In genomic region chr2:79876430-79876829, GRCh38 we compare ENCODE assay signal across 12 cellular contexts.
DNase-seq lines count a peak whose midpoint lies in the region; ATAC-seq, FAIRE-seq and TF ChIP-seq lines count a peak whose summit lies in the region.
"Had no signal": no experiment of that assay in that cellular context is flagged by ENCODE, and none has a peak within 500 bp of the region (broad histone marks: within the 10 kb centered on the region; RNA-seq: fewer than 3 reads in every experiment).

No MANE protein-coding gene starts in this region.

- DNase-seq in AG08396 (ENCODE audit: low spot score) (peak; percentile 26), Panc1 (ENCODE audit: low read depth, low spot score) (no peak), hippocampal formation (lab: John Stamatoyannopoulos, UW) (peak; percentile 16 to 18), GM12892 (ENCODE audit: insufficient read length) (no peak), vagina (ENCODE audit: extremely low spot score in 2 of 2) (no peak), CD14-positive monocyte (ENCODE audit: low spot score) (no peak)
- DNase-seq in effector CD8-positive, alpha-beta T cell (lab: John Stamatoyannopoulos, UW) = no peak
- DNase-seq: amniotic stem cell, NCI-H187 had no signal

- POLR2A ChIA-PET in Panc1 (lab: Charles Lee) = no interaction called here

- H3K27me3 ChIP-seq in Panc1 (ENCODE audit: control insufficient read depth, insufficient read depth, low read length) (no peaks in the 10 kb centered on the region; the same call in 1 of the 2 replicates), vagina (no peaks in the 10 kb centered on the region)

- no peaks in the 10 kb centered on the region for H3K9me3 ChIP-seq in Panc1 (ENCODE audit: control insufficient read depth, insufficient read depth, low read depth, low read length)
- no peaks in the 10 kb centered on the region for H3K9me3 ChIP-seq in vagina
- H3K9me3 ChIP-seq: mucosa of descending colon had no signal

- H3K4me1 ChIP-seq in Panc1 (ENCODE audit: control insufficient read depth, insufficient read depth, low read length) (no peaks in the 10 kb centered on the region), vagina (no peaks in the 10 kb centered on the region)

- H3K4me3 ChIP-seq in GM12875 (ENCODE audit: low read depth, low read length) = no peak overlapping the region
- H3K4me3 ChIP-seq in Panc1 (ENCODE audit: low read depth in 2 of 2, low read length in 2 of 2) = no peak overlapping the region
- H3K4me3 ChIP-seq in vagina = no peak overlapping the region
- H3K4me3 ChIP-seq: mucosa of descending colon had no signal

- no peak for FAIRE-seq in GM12892 (lab: Jason Lieb, UNC)

- intact Hi-C loops in Panc1 (cut with micrococcal nuclease; ENCODE audit: unreplicated experiment) = no loop called here
- intact Hi-C loops in vagina (cut with DNase I) = no loop called here
- intact Hi-C loops in CD14-positive monocyte (cut with micrococcal nuclease) = no loop called here

- TF ChIP-seq POLR2A in GM12892 (IDR thresholded peaks at IDR 0.05; ENCODE audit: low read depth, low read length) (no peak), vagina (IDR thresholded peaks at IDR 0.05) (no peak)

- H3K36me3 ChIP-seq in Panc1 (ENCODE audit: control insufficient read depth, insufficient read depth, low read length) = no peaks in the 10 kb centered on the region
- H3K36me3 ChIP-seq in vagina = no peaks in the 10 kb centered on the region

- no peaks in the 10 kb centered on the region for H3K36me3 Mint-ChIP-seq in CD14-positive monocyte

- no peak overlapping the region for H3K27ac Mint-ChIP-seq in CD14-positive monocyte
- H3K27ac Mint-ChIP-seq: stimulated activated naive CD8-positive, alpha-beta T cell treated with anti-CD3 and anti-CD28 coated beads, Interleukin-15, Interleukin-2, amounts not matched to agents 100 ng/mL and 50 ng/mL, for 24 hours had no signal

- H3K4me3 Mint-ChIP-seq in CD14-positive monocyte = no peak overlapping the region
- H3K4me3 Mint-ChIP-seq: stimulated activated naive CD8-positive, alpha-beta T cell treated with anti-CD3 and anti-CD28 coated beads, Interleukin-15, Interleukin-2, amounts not matched to agents 100 ng/mL and 50 ng/mL, for 24 hours had no signal

- H3K27ac ChIP-seq in Panc1 (ENCODE audit: low read length) (no peak overlapping the region), vagina (no peak overlapping the region)

- CTCF ChIA-PET in Panc1 (lab: Charles Lee) = interaction anchor here (0.7 kb wide), 1 partner anchor 835 kb away, joined by 3 read pairs; no protein-coding TSS in a partner anchor

- no peaks in the 10 kb centered on the region for H3K4me1 Mint-ChIP-seq in CD14-positive monocyte

- ATAC-seq in Panc1 = no peak; the same call in 1 of the 2 replicates
- ATAC-seq: mucosa of descending colon had no signal

- peaks cover 2 to 4% (median 4%) of the 10 kb centered on the region in 3 donors for H3K27me3 Mint-ChIP-seq in CD14-positive monocyte (ENCODE audit: low read depth in 3 of 3)
- H3K27me3 Mint-ChIP-seq: stimulated activated naive CD8-positive, alpha-beta T cell treated with anti-CD3 and anti-CD28 coated beads, Interleukin-15, Interleukin-2, amounts not matched to agents 100 ng/mL and 50 ng/mL, for 24 hours had no signal

- H3K9me3 Mint-ChIP-seq in CD14-positive monocyte = peaks cover 0 to under 1% (median 0%) of the 10 kb centered on the region in 7 donors

- in situ Hi-C loops in Panc1 (cut with HindIII; ENCODE audit: low pct_unique_long_range_greater_than_20kb, low sequenced_read_pairs) = no loop called here

- BruUV-seq in Panc1 (replicated peaks; lab: Mats Ljungman, UMichigan) = no TSS peak

- TF ChIP-seq CTCF in GM12875 (IDR thresholded peaks at IDR 0.05; ENCODE audit: borderline replicate concordance, insufficient read depth, low read depth, low read length) (peak; percentile 19; the same call in 1 of the 2 replicates), Panc1 (IDR thresholded peaks at IDR 0.05) (peak; percentile 80), vagina (IDR thresholded peaks at IDR 0.05) (no peak), CD14-positive monocyte (IDR thresholded peaks at IDR 0.05) (no peak)

Comparison
In these comparisons a context has a peak if more than half of its experiments do, and no peak if none do; other contexts are left out.
1. DNase-seq: peak in AG08396 (single experiment) and hippocampal formation (2 of 2); none in Panc1 (single experiment), GM12892 (single experiment), vagina (0 of 2), effector CD8-positive, alpha-beta T cell (single experiment) and CD14-positive monocyte (single experiment).
2. CTCF ChIP-seq: peak in GM12875 (single experiment) and Panc1 (single experiment); none in vagina (0 of 3) and CD14-positive monocyte (single experiment).